Comparison of ENCODE assay signal across 8 cellular contexts in genomic region chr17:27879987-27880608, GRCh38. TPM values are rescaled to one million over a fixed set of nuclear protein-coding genes. Genes with fewer than 3 reads are reported as not detected.
DNase-seq lines count a peak whose midpoint lies in the region; ATAC-seq, FAIRE-seq and TF ChIP-seq lines count a peak whose summit lies in the region.

No MANE protein-coding gene starts in this region.

- no peak for TF ChIP-seq EP300 in gastroesophageal sphincter (IDR thresholded peaks at IDR 0.05)
- no peak for TF ChIP-seq EP300 in upper lobe of left lung (IDR thresholded peaks at IDR 0.05)

- no peak overlapping the region for H3K27ac ChIP-seq in gastroesophageal sphincter
- H3K27ac ChIP-seq in parathyroid adenoma: no peak overlapping the region
- no peak overlapping the region for H3K27ac ChIP-seq in upper lobe of left lung

- no peaks in the 10 kb centered on the region for H3K9me3 ChIP-seq in gastroesophageal sphincter
- no peaks in the 10 kb centered on the region for H3K9me3 ChIP-seq in parathyroid adenoma (ENCODE audit: control insufficient read depth, low read length)
- H3K9me3 ChIP-seq in upper lobe of left lung: no peaks in the 10 kb centered on the region

- no peaks in the 10 kb centered on the region for H3K79me2 ChIP-seq in parathyroid adenoma

- WGBS in gastroesophageal sphincter (ENCODE audit: low coverage in 1 of 2), 2 donors: 11 to 21% methylated on average over 2 of the region's 3 CpGs
- 30 to 34% methylated on average over 3 of the region's 3 CpGs for WGBS in upper lobe of left lung, 2 donors

- no peak overlapping the region for H2AFZ ChIP-seq in parathyroid adenoma

- TF ChIP-seq CTCF in gastroesophageal sphincter (IDR thresholded peaks at IDR 0.05): peak in 3 of 4 experiments; percentile 62 to 77 (median 65)
- peak; percentile 85 for TF ChIP-seq CTCF in parathyroid adenoma (IDR thresholded peaks at IDR 0.05)
- TF ChIP-seq CTCF in upper lobe of left lung (IDR thresholded peaks at IDR 0.05): peak; percentile 66 to 86 (median 76)

- no peaks in the 10 kb centered on the region for H3K4me1 ChIP-seq in gastroesophageal sphincter
- H3K4me1 ChIP-seq in parathyroid adenoma: no peaks in the 10 kb centered on the region
- no peaks in the 10 kb centered on the region for H3K4me1 ChIP-seq in upper lobe of left lung

- H3K36me3 ChIP-seq in gastroesophageal sphincter (peaks cover 0 to 63% of the 10 kb centered on the region in 2 donors), parathyroid adenoma (ENCODE audit: control insufficient read depth, insufficient read depth, low read length) (no peaks in the 10 kb centered on the region), upper lobe of left lung (peaks cover 0 to 7% (median 0%) of the 10 kb centered on the region in 4 donors)

- peak; percentile 82 for FAIRE-seq in GM12892 (lab: Jason Lieb, UNC)

- H3K27me3 ChIP-seq in gastroesophageal sphincter (no peaks in the 10 kb centered on the region), parathyroid adenoma (ENCODE audit: control insufficient read depth, insufficient read depth, low read length) (no peaks in the 10 kb centered on the region), upper lobe of left lung (no peaks in the 10 kb centered on the region)

- H3K4me2 ChIP-seq in parathyroid adenoma (ENCODE audit: low read length): no peak overlapping the region

- DNase-seq in A172 (ENCODE audit: low spot score) (peak; percentile 61), GM12892 (ENCODE audit: insufficient read length) (peak; percentile 76), LHCN-M2 (ENCODE audit: low read depth) (peak; percentile 50), SK-N-DZ (ENCODE audit: low spot score) (peak; percentile 63), upper lobe of left lung (peak in 1 of 2 donors; percentile 67)
- DNase-seq in activated naive CD4-positive, alpha-beta T cell (lab: John Stamatoyannopoulos, UW): peak in 3 of 4 experiments; percentile 13 to 50 (median 27)

- no peak for TF ChIP-seq POLR2A in GM12892 (IDR thresholded peaks at IDR 0.05; ENCODE audit: low read depth, low read length)
- no peak for TF ChIP-seq POLR2A in gastroesophageal sphincter (IDR thresholded peaks at IDR 0.05)
- TF ChIP-seq POLR2A in upper lobe of left lung (IDR thresholded peaks at IDR 0.05): no peak

- H3K4me3 ChIP-seq in gastroesophageal sphincter: no peak overlapping the region
- H3K4me3 ChIP-seq in parathyroid adenoma (ENCODE audit: low read depth, low read length): no peak overlapping the region
- H3K4me3 ChIP-seq in upper lobe of left lung: no peak overlapping the region

- no peak overlapping the region for H3K9ac ChIP-seq in parathyroid adenoma

- ATAC-seq in gastroesophageal sphincter (peak; percentile 78), upper lobe of left lung (ENCODE audit: low FRiP score in 2 of 2) (peak; percentile 74 to 78)

RNA-seq across cellular contexts. Expression of gene LYRM9, which starts 13.1 kb away (rescaled TPM):
- 5.2 and 11.6 TPM in 2 replicates for total RNA-seq in A172 (2014; rRNA removed; shearing (Covaris generic))
- polyA plus RNA-seq in GM12892 (2012; ENCODE audit: missing spikeins): 11.1 TPM
- total RNA-seq in LHCN-M2 (2014; rRNA removed) (4.8 and 8.0 TPM in 2 replicates), gastroesophageal sphincter (10 to 100 TPM; 11.1 to 30.3 (median 17.8) TPM), upper lobe of left lung (10 to 100 TPM in 5 of 6 donors, 1 to 10 TPM in 1; 9.1 to 26.8 (median 14.4) TPM)
- 6.6 TPM for polyA plus RNA-seq in LHCN-M2 (2012)
- polyA plus RNA-seq in SK-N-DZ (2014; cell fraction: cytosol; rRNA removed): 0.83 and 1.5 TPM in 2 replicates
- polyA plus RNA-seq in SK-N-DZ (2014; cell fraction: nucleus; rRNA removed): 1.0 and 1.5 TPM in 2 replicates
